In the genomic region with DNA sequence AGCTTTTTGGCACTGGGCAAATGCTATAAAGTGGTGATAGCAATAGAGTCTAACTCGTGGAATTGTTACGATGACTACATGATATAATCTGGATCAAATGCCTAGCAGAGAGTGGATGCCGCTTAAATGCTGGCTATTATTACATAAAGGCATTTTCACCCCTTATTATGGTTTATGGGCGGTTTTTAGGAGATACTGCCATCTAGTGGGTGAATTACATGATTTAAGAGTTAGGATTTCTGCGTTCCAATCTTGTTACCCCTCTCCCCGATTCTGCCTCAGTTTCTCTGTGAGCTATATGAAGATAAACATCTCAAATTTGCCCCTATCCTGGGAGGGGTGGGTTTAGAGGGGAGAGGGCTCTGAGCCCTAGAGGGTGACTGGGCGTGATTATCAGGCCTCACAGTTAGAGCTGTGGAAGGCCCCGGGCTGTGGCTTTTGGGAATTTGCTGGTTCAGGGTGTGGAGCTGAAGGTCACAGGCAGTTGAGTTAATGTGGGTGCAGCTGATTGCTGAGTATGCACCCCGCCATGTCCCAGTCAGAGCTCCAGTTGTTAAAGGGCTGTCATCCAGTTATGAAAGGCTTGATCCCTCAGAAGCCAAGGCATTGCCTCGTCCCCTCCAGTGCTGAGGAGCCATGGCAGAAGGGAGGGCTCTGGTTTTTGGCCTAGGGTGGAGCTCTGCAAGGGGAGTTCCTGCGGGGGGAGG, we compare ENCODE assay signal across 8 cellular contexts. TPM values are rescaled to one million over a fixed set of nuclear protein-coding genes. Genes with fewer than 3 reads are reported as not detected.
A peak's percentile ranks its signal among the peaks of the same experiment; 100 is the strongest.
DNase-seq lines count a peak whose midpoint lies in the region; ATAC-seq and TF ChIP-seq lines count a peak whose summit lies in the region.

No MANE protein-coding gene starts in this region.

- H3K27ac ChIP-seq in esophagus squamous epithelium (peak overlapping the region in 1 of 4 donors; percentile 27), neural progenitor cell (no peak overlapping the region)

- no peaks in the 10 kb centered on the region for H4K20me1 ChIP-seq in neural progenitor cell (ENCODE audit: low read depth)

- H3K4me3 Mint-ChIP-seq in neural progenitor cell: no peak overlapping the region

- TF ChIP-seq CTCF in BJ (IDR thresholded peaks at IDR 0.05; ENCODE audit: insufficient read depth, low read depth, low read length) (peak; percentile 51), esophagus squamous epithelium (IDR thresholded peaks at IDR 0.05) (peak; percentile 14 to 54 (median 33)), neural progenitor cell (IDR thresholded peaks at IDR 0.05) (peak; percentile 67)

- H3K36me3 Mint-ChIP-seq in neural progenitor cell: peaks cover 25% of the 10 kb centered on the region

- no peak overlapping the region for H3K27ac Mint-ChIP-seq in neural progenitor cell

- POLR2A ChIA-PET in BJ (lab: Charles Lee): interaction anchor here (0.7 kb wide), 1 partner anchor 10 kb away, joined by 7 read pairs; no protein-coding TSS in a partner anchor

- peaks cover 2% of the 10 kb centered on the region for H3K27me3 Mint-ChIP-seq in neural progenitor cell (ENCODE audit: insufficient read depth, low read depth)

- H2AFZ ChIP-seq in neural progenitor cell (replicated peaks): no peak overlapping the region

- intact Hi-C loops in esophagus squamous epithelium (cut with DNase I): no loop called here

- ATAC-seq in GM18858 (IDR thresholded peaks at IDR 0.05; ENCODE audit: unreplicated experiment) (no peak), HG03439 (IDR thresholded peaks at IDR 0.05; ENCODE audit: unreplicated experiment) (no peak)

- DNase-seq in BJ (ENCODE audit: low read depth): no peak
- peak; percentile 31 for DNase-seq in HCEC 1CT
- DNase-seq in RPMI7951 (ENCODE audit: low read depth): peak; percentile 33
- DNase-seq in esophagus squamous epithelium (lab: John Stamatoyannopoulos, UW): no peak
- peak; percentile 43 for DNase-seq in neural progenitor cell (ENCODE audit: low spot score)
- no peak for DNase-seq in NK-92 (lab: John Stamatoyannopoulos, UW; ENCODE audit: unreplicated experiment)

- H3K4me2 ChIP-seq in neural progenitor cell: no peak overlapping the region

- no peaks in the 10 kb centered on the region for H3K9me3 ChIP-seq in esophagus squamous epithelium
- no peaks in the 10 kb centered on the region for H3K9me3 ChIP-seq in neural progenitor cell (ENCODE audit: low read depth)

- H3K4me1 ChIP-seq in esophagus squamous epithelium (peaks cover 0 to 10% (median 0%) of the 10 kb centered on the region in 3 donors), neural progenitor cell (no peaks in the 10 kb centered on the region)

- H3K36me3 ChIP-seq in BJ (ENCODE audit: control insufficient read depth, insufficient read depth, low read length) (peaks cover 20% of the 10 kb centered on the region), esophagus squamous epithelium (peaks cover 0 to 67% (median 13%) of the 10 kb centered on the region in 3 donors), neural progenitor cell (no peaks in the 10 kb centered on the region)

- H3K4me3 ChIP-seq in BJ (ENCODE audit: low read depth, low read length): no peak overlapping the region
- no peak overlapping the region for H3K4me3 ChIP-seq in esophagus squamous epithelium
- H3K4me3 ChIP-seq in neural progenitor cell: no peak overlapping the region

- no peaks in the 10 kb centered on the region for H3K79me2 ChIP-seq in neural progenitor cell (ENCODE audit: low read depth)

- CTCF ChIA-PET in BJ (lab: Yijun Ruan, JAX): interaction anchor here (0.6 to 5.2 kb wide), 19 partner anchors 9 to 722 kb away, joined by 3 to 46 read pairs (median 6); partner anchors contain the start of genes C1S and PEX5

- TF ChIP-seq POLR2A in esophagus squamous epithelium (IDR thresholded peaks at IDR 0.05): no peak

- H3K27me3 ChIP-seq in BJ (ENCODE audit: control insufficient read depth, insufficient read depth, low read length): no peaks in the 10 kb centered on the region
- H3K27me3 ChIP-seq in esophagus squamous epithelium: no peaks in the 10 kb centered on the region
- H3K27me3 ChIP-seq in neural progenitor cell: no peaks in the 10 kb centered on the region

- H3K4me1 Mint-ChIP-seq in neural progenitor cell: no peaks in the 10 kb centered on the region

- H3K9me3 Mint-ChIP-seq in neural progenitor cell: no peaks in the 10 kb centered on the region

- H3K9ac ChIP-seq in neural progenitor cell: no peak overlapping the region

- 39% methylated on average over 9 of the region's 11 CpGs for WGBS in esophagus squamous epithelium, 2 donors

- no peaks in the 10 kb centered on the region for H3F3A ChIP-seq in neural progenitor cell (ENCODE audit: low read depth)

RNA-seq across cellular contexts. Expression of gene CLSTN3, which starts 14.4 kb away (rescaled TPM):
- 14.3 and 19.2 TPM in 2 replicates for polyA plus RNA-seq in BJ (2011; rRNA removed)
- polyA minus RNA-seq in BJ (2011; rRNA and poly(A)+ RNA removed): 17.6 and 18.2 TPM in 2 replicates
- 4.5 and 7.3 TPM in 2 replicates for total RNA-seq in RPMI7951 (2014; rRNA removed; shearing (Covaris generic))
- total RNA-seq in esophagus squamous epithelium (10 to 100 TPM in 2 of 4 donors, 1 to 10 TPM in 2; 4.8 to 12.4 (median 9.5) TPM), neural progenitor cell (ENCODE audit: low replicate concordance) (24.0 and 36.9 TPM in 2 replicates)

RNA-seq across cellular contexts. Expression of gene RBP5, which starts 15.9 kb away (rescaled TPM):
- polyA plus RNA-seq in BJ (2011; rRNA removed): not detected in 2 replicates
- polyA minus RNA-seq in BJ (2011; rRNA and poly(A)+ RNA removed): not detected in 2 replicates
- total RNA-seq in RPMI7951 (2014; rRNA removed; shearing (Covaris generic)): not detected in 2 replicates
- 1 to 10 TPM in 1 of 4 donors, under 1 TPM in 1, not detected in 2; 0.53 to 1.3 TPM for total RNA-seq in esophagus squamous epithelium
- not detected in 2 replicates for total RNA-seq in neural progenitor cell (ENCODE audit: low replicate concordance)

RNA-seq across cellular contexts. Expression of gene C1RL, which starts 35.6 kb away (rescaled TPM):
- 33.6 and 50.5 TPM in 2 replicates for polyA plus RNA-seq in BJ (2011; rRNA removed)
- polyA minus RNA-seq in BJ (2011; rRNA and poly(A)+ RNA removed): 39.9 and 50.6 TPM in 2 replicates
- total RNA-seq in RPMI7951 (2014; rRNA removed; shearing (Covaris generic)): 7.1 and 9.0 TPM in 2 replicates
- 10 to 100 TPM; 13.0 to 53.2 (median 25.8) TPM for total RNA-seq in esophagus squamous epithelium
- 18.3 and 32.2 TPM in 2 replicates for total RNA-seq in neural progenitor cell (ENCODE audit: low replicate concordance)

RNA-seq across cellular contexts. Expression of gene PEX5, which starts 44.9 kb away (rescaled TPM):
- 14.8 and 21.4 TPM in 2 replicates for polyA plus RNA-seq in BJ (2011; rRNA removed)
- polyA minus RNA-seq in BJ (2011; rRNA and poly(A)+ RNA removed): 15.0 and 21.0 TPM in 2 replicates
- total RNA-seq in RPMI7951 (2014; rRNA removed; shearing (Covaris generic)): 16.1 and 17.7 TPM in 2 replicates
- total RNA-seq in esophagus squamous epithelium (10 to 100 TPM; 15.5 to 38.1 (median 19.9) TPM), neural progenitor cell (ENCODE audit: low replicate concordance) (20.2 and 46.1 TPM in 2 replicates)

RNA-seq across cellular contexts. Expression of gene C1R, which starts 52.3 kb away (rescaled TPM):
- 668 and 703 TPM in 2 replicates for polyA plus RNA-seq in BJ (2011; rRNA removed)
- 74.4 and 100 TPM in 2 replicates for polyA minus RNA-seq in BJ (2011; rRNA and poly(A)+ RNA removed)
- total RNA-seq in RPMI7951 (2014; rRNA removed; shearing (Covaris generic)): 20.4 and 29.3 TPM in 2 replicates
- total RNA-seq in esophagus squamous epithelium (100 to 1,000 TPM in 2 of 4 donors, 10 to 100 TPM in 2; 22.8 to 297 (median 140) TPM), neural progenitor cell (ENCODE audit: low replicate concordance) (3.3 and 8.8 TPM in 2 replicates)

Comparison
In these comparisons a context has a peak if more than half of its experiments do, and no peak if none do; other contexts are left out.
1. DNase-seq: peak in HCEC 1CT (single experiment), RPMI7951 (single experiment) and neural progenitor cell (single experiment); none in BJ (single experiment), esophagus squamous epithelium (single experiment) and NK-92 (single experiment).
2. Peak in every context shown above with its lines, with median percentiles within 50 percentile points of each other: CTCF ChIP-seq.